Comparison of ENCODE assay signal across 10 cellular contexts in genomic region chr4:143377635-143378099, GRCh38. TPM values are rescaled to one million over a fixed set of nuclear protein-coding genes. Genes with fewer than 3 reads are reported as not detected.
DNase-seq lines count a peak whose midpoint lies in the region; ATAC-seq and TF ChIP-seq lines count a peak whose summit lies in the region.
"Had no signal": no experiment of that assay in that cellular context is flagged by ENCODE, and none has a peak within 500 bp of the region (broad histone marks: within the 10 kb centered on the region; RNA-seq: fewer than 3 reads in every experiment).

No MANE protein-coding gene starts in this region.

- no peaks in the 10 kb centered on the region for H3K9me3 Mint-ChIP-seq in stimulated activated memory B cell treated with anti-CD40 and anti-IgM and Interleukin-4, amounts not matched to agents 10 μg/mL and 1 μg/mL and 100 μg/mL, for 72 hours
- no peaks in the 10 kb centered on the region for H3K9me3 Mint-ChIP-seq in activated CD8-positive, alpha-beta T cell treated with anti-CD3 and anti-CD28 coated beads for 36 hours
- H3K9me3 Mint-ChIP-seq in activated CD4-positive, alpha-beta T cell treated with anti-CD3 and anti-CD28 coated beads for 36 hours (ENCODE audit: low read depth) = no peaks in the 10 kb centered on the region

- H3K4me2 ChIP-seq in OCI-LY1 (ENCODE audit: low read length) = no peak overlapping the region

- H3K9ac ChIP-seq in OCI-LY1 (ENCODE audit: low read length) = no peak overlapping the region

- peaks cover 48% of the 10 kb centered on the region for H3K4me1 Mint-ChIP-seq in stimulated activated memory B cell treated with anti-CD40 and anti-IgM and Interleukin-4, amounts not matched to agents 10 μg/mL and 1 μg/mL and 100 μg/mL, for 72 hours
- no peaks in the 10 kb centered on the region for H3K4me1 Mint-ChIP-seq in activated CD8-positive, alpha-beta T cell treated with anti-CD3 and anti-CD28 coated beads for 36 hours (ENCODE audit: low read depth)
- H3K4me1 Mint-ChIP-seq in activated CD4-positive, alpha-beta T cell treated with anti-CD3 and anti-CD28 coated beads for 36 hours = no peaks in the 10 kb centered on the region

- DNase-seq in activated CD8-positive, alpha-beta T cell treated with anti-CD3 and anti-CD28 coated beads for 36 hours = no peak
- DNase-seq in activated CD4-positive, alpha-beta T cell treated with anti-CD3 and anti-CD28 coated beads for 36 hours = no peak
- DNase-seq in dedifferentiated amniotic fluid mesenchymal stem cell (ENCODE audit: extremely low spot score) (no peak), GM19238 (ENCODE audit: insufficient read length, low spot score) (no peak)

- no peak for TF ChIP-seq CTCF in OCI-LY1 (IDR thresholded peaks at IDR 0.05; ENCODE audit: low read length)
- TF ChIP-seq CTCF in activated CD8-positive, alpha-beta T cell treated with anti-CD3 and anti-CD28 coated beads for 36 hours (IDR thresholded peaks at IDR 0.05) = no peak

- CTCF ChIA-PET in activated CD8-positive, alpha-beta T cell treated with anti-CD3 and anti-CD28 coated beads for 36 hours (lab: Charles Lee) = no interaction called here
- CTCF ChIA-PET in activated CD4-positive, alpha-beta T cell treated with anti-CD3 and anti-CD28 coated beads for 36 hours (lab: Charles Lee) = no interaction called here

- no peaks in the 10 kb centered on the region for H3K36me3 ChIP-seq in OCI-LY1 (ENCODE audit: insufficient read depth, low read length)

- H3K27me3 ChIP-seq in OCI-LY1 (ENCODE audit: insufficient read depth, low read length) = no peaks in the 10 kb centered on the region

- peak; percentile 35 for ATAC-seq in GM19324 (IDR thresholded peaks at IDR 0.05; ENCODE audit: low FRiP score, unreplicated experiment)
- peak; percentile 55 for ATAC-seq in HG02884 (IDR thresholded peaks at IDR 0.05; ENCODE audit: unreplicated experiment)
- ATAC-seq in stimulated activated memory B cell treated with anti-CD40 and anti-IgM and Interleukin-4, amounts not matched to agents 10 μg/mL and 1 μg/mL and 100 μg/mL, for 72 hours = peak; percentile 77
- ATAC-seq in activated CD8-positive, alpha-beta T cell treated with anti-CD3 and anti-CD28 coated beads for 36 hours = no peak
- no peak for ATAC-seq in activated CD4-positive, alpha-beta T cell treated with anti-CD3 and anti-CD28 coated beads for 36 hours
- ATAC-seq: Panc1 had no signal

- H3K27ac ChIP-seq in OCI-LY1 (ENCODE audit: low read depth, low read length, poor library complexity, severe bottlenecking) = peak overlapping the region; percentile 46

- H3K4me1 ChIP-seq in OCI-LY1 (ENCODE audit: insufficient read depth, low read length, severe bottlenecking) = peaks cover 23% of the 10 kb centered on the region

- H3K79me2 ChIP-seq in OCI-LY1 (ENCODE audit: insufficient read depth, low read length) = no peaks in the 10 kb centered on the region

- peak overlapping the region; percentile 16 for H3K4me3 Mint-ChIP-seq in stimulated activated memory B cell treated with anti-CD40 and anti-IgM and Interleukin-4, amounts not matched to agents 10 μg/mL and 1 μg/mL and 100 μg/mL, for 72 hours
- no peak overlapping the region for H3K4me3 Mint-ChIP-seq in activated CD8-positive, alpha-beta T cell treated with anti-CD3 and anti-CD28 coated beads for 36 hours
- H3K4me3 Mint-ChIP-seq in activated CD4-positive, alpha-beta T cell treated with anti-CD3 and anti-CD28 coated beads for 36 hours = no peak overlapping the region
- H3K4me3 Mint-ChIP-seq: activated naive CD8-positive, alpha-beta T cell had no signal

- no peaks in the 10 kb centered on the region for H3K9me3 ChIP-seq in OCI-LY1 (ENCODE audit: low read length)

- intact Hi-C loops in activated CD8-positive, alpha-beta T cell treated with anti-CD3 and anti-CD28 coated beads for 36 hours (cut with micrococcal nuclease) = no loop called here
- intact Hi-C loops in activated CD4-positive, alpha-beta T cell treated with anti-CD3 and anti-CD28 coated beads for 36 hours (cut with DNase I, micrococcal nuclease) = loop anchor here in 1 of 2 experiments (5.0 kb wide), 1 partner anchor 105 kb away; no protein-coding TSS in a partner anchor

- H3K36me3 Mint-ChIP-seq in stimulated activated memory B cell treated with anti-CD40 and anti-IgM and Interleukin-4, amounts not matched to agents 10 μg/mL and 1 μg/mL and 100 μg/mL, for 72 hours = no peaks in the 10 kb centered on the region
- no peaks in the 10 kb centered on the region for H3K36me3 Mint-ChIP-seq in activated CD8-positive, alpha-beta T cell treated with anti-CD3 and anti-CD28 coated beads for 36 hours (ENCODE audit: low read depth)
- no peaks in the 10 kb centered on the region for H3K36me3 Mint-ChIP-seq in activated CD4-positive, alpha-beta T cell treated with anti-CD3 and anti-CD28 coated beads for 36 hours (ENCODE audit: low read depth)
- H3K36me3 Mint-ChIP-seq: activated naive CD8-positive, alpha-beta T cell had no signal

- H3K4me3 ChIP-seq in OCI-LY1 (ENCODE audit: low read depth, low read length, poor library complexity, severe bottlenecking) = no peak overlapping the region

- no peaks in the 10 kb centered on the region for H3K9me2 ChIP-seq in OCI-LY1 (ENCODE audit: low read depth, low read length)

- no peaks in the 10 kb centered on the region for H3F3A ChIP-seq in OCI-LY1 (ENCODE audit: insufficient read depth, low read length)

- no peaks in the 10 kb centered on the region for H4K20me1 ChIP-seq in OCI-LY1 (ENCODE audit: insufficient read depth, low read length)

- peak overlapping the region; percentile 66 for H3K27ac Mint-ChIP-seq in stimulated activated memory B cell treated with anti-CD40 and anti-IgM and Interleukin-4, amounts not matched to agents 10 μg/mL and 1 μg/mL and 100 μg/mL, for 72 hours
- H3K27ac Mint-ChIP-seq in activated CD8-positive, alpha-beta T cell treated with anti-CD3 and anti-CD28 coated beads for 36 hours = no peak overlapping the region
- no peak overlapping the region for H3K27ac Mint-ChIP-seq in activated CD4-positive, alpha-beta T cell treated with anti-CD3 and anti-CD28 coated beads for 36 hours
- H3K27ac Mint-ChIP-seq: activated naive CD8-positive, alpha-beta T cell had no signal

- POLR2A ChIA-PET in activated CD8-positive, alpha-beta T cell treated with anti-CD3 and anti-CD28 coated beads for 36 hours (lab: Charles Lee) = no interaction called here
- POLR2A ChIA-PET in activated CD4-positive, alpha-beta T cell treated with anti-CD3 and anti-CD28 coated beads for 36 hours (lab: Charles Lee) = no interaction called here

- H2AFZ ChIP-seq in OCI-LY1 (ENCODE audit: low read length) = no peak overlapping the region

- no peaks in the 10 kb centered on the region for H3K27me3 Mint-ChIP-seq in stimulated activated memory B cell treated with anti-CD40 and anti-IgM and Interleukin-4, amounts not matched to agents 10 μg/mL and 1 μg/mL and 100 μg/mL, for 72 hours
- H3K27me3 Mint-ChIP-seq in activated CD8-positive, alpha-beta T cell treated with anti-CD3 and anti-CD28 coated beads for 36 hours = peaks cover 6% of the 10 kb centered on the region
- H3K27me3 Mint-ChIP-seq in activated CD4-positive, alpha-beta T cell treated with anti-CD3 and anti-CD28 coated beads for 36 hours = no peaks in the 10 kb centered on the region
- H3K27me3 Mint-ChIP-seq: activated naive CD8-positive, alpha-beta T cell had no signal

RNA-seq across cellular contexts. Expression of gene GAB1, which starts 41.0 kb away (rescaled TPM):
- total RNA-seq in activated CD8-positive, alpha-beta T cell treated with anti-CD3 and anti-CD28 coated beads for 36 hours = under 1 TPM; 0.20 to 0.34 TPM
- total RNA-seq in activated CD4-positive, alpha-beta T cell treated with anti-CD3 and anti-CD28 coated beads for 36 hours = under 1 TPM; 0.35 to 0.48 TPM

Comparison
In these comparisons a context has a peak if more than half of its experiments do, and no peak if none do; other contexts are left out.
1. ATAC-seq: peak in GM19324 (single experiment), HG02884 (single experiment) and stimulated activated memory B cell treated with anti-CD40 and anti-IgM and Interleukin-4, amounts not matched to agents 10 μg/mL and 1 μg/mL and 100 μg/mL, for 72 hours (single experiment); none in activated CD8-positive, alpha-beta T cell treated with anti-CD3 and anti-CD28 coated beads for 36 hours (single experiment) and activated CD4-positive, alpha-beta T cell treated with anti-CD3 and anti-CD28 coated beads for 36 hours (single experiment).